Comparison of ENCODE assay signal across 1 cellular context in the genomic region with DNA sequence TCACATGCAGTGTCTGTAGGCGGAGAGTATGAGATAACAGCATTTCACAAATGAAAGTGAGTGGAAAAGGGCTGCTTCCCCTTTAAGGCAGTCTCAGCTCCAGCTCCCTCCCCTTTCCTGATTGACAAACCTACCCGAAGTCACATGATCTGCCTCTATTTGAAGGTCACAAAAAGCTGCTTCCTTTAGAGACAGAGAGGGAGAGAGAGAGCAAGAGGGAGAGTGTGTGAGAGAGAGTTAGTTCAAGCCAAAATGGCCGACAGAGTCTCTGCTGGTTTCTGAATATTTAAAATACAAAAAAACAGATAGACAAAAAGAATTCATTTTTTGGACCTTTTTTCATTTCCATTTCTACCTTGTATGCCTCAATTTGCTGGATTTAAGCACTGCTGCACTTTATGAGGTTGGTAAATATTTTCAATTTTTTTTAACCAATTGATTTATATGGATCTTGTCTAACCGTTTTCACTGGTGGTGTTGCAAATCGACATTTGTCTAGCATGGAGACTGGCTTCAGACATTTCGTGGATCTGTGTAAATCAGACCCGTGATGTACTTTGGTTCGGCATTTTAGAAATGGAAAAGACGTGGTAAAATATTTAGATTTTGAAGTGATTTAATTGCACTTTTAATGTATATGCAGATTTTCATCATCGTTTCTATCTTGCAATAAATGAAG.
TF ChIP-seq lines count a peak whose summit lies in the region.

A gene with protein sequence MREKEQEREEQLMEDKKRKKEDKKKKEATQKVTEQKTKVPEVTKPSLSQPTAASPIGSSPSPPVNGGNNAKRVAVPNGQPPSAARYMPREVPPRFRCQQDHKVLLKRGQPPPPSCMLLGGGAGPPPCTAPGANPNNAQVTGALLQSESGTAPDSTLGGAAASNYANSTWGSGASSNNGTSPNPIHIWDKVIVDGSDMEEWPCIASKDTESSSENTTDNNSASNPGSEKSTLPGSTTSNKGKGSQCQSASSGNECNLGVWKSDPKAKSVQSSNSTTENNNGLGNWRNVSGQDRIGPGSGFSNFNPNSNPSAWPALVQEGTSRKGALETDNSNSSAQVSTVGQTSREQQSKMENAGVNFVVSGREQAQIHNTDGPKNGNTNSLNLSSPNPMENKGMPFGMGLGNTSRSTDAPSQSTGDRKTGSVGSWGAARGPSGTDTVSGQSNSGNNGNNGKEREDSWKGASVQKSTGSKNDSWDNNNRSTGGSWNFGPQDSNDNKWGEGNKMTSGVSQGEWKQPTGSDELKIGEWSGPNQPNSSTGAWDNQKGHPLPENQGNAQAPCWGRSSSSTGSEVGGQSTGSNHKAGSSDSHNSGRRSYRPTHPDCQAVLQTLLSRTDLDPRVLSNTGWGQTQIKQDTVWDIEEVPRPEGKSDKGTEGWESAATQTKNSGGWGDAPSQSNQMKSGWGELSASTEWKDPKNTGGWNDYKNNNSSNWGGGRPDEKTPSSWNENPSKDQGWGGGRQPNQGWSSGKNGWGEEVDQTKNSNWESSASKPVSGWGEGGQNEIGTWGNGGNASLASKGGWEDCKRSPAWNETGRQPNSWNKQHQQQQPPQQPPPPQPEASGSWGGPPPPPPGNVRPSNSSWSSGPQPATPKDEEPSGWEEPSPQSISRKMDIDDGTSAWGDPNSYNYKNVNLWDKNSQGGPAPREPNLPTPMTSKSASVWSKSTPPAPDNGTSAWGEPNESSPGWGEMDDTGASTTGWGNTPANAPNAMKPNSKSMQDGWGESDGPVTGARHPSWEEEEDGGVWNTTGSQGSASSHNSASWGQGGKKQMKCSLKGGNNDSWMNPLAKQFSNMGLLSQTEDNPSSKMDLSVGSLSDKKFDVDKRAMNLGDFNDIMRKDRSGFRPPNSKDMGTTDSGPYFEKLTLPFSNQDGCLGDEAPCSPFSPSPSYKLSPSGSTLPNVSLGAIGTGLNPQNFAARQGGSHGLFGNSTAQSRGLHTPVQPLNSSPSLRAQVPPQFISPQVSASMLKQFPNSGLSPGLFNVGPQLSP (N-terminal part only) (plus strand): TSS at position 188 of the 679 bp plus-strand sequence. CDS start 211 bp downstream, at position 399.

TF ChIP-seq in HepG2, 621 proteins besides CTCF, POLR2A, EP300 and RAD21 (continued from another document and continues in another):
- TF ChIP-seq, protein P1, sequence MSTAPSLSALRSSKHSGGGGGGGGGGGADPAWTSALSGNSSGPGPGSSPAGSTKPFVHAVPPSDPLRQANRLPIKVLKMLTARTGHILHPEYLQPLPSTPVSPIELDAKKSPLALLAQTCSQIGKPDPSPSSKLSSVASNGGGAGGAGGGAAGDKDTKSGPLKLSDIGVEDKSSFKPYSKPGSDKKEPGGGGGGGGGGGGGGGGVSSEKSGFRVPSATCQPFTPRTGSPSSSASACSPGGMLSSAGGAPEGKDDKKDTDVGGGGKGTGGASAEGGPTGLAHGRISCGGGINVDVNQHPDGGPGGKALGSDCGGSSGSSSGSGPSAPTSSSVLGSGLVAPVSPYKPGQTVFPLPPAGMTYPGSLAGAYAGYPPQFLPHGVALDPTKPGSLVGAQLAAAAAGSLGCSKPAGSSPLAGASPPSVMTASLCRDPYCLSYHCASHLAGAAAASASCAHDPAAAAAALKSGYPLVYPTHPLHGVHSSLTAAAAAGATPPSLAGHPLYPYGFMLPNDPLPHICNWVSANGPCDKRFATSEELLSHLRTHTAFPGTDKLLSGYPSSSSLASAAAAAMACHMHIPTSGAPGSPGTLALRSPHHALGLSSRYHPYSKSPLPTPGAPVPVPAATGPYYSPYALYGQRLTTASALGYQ (CRISPR knock-in tag; IDR thresholded peaks at IDR 0.05) = no peak
- TF ChIP-seq ZMYM2 (CRISPR knock-in tag; IDR thresholded peaks at IDR 0.05) (no peak), XRCC5 (optimal IDR thresholded peaks at IDR 0.05; ENCODE audit: low read length) (peak; percentile 20), ZBTB7B (CRISPR knock-in tag; IDR thresholded peaks at IDR 0.05) (no peak), CC2D1A (CRISPR knock-in tag; IDR thresholded peaks at IDR 0.05) (no peak), DNMT1 (CRISPR knock-in tag; IDR thresholded peaks at IDR 0.05) (no peak), NFE2L2 (IDR thresholded peaks at IDR 0.05; ENCODE audit: low read length) (no peak), MATR3 (CRISPR knock-in tag; IDR thresholded peaks at IDR 0.05) (no peak), KLF13 (CRISPR knock-in tag; IDR thresholded peaks at IDR 0.05) (no peak), ZNF326 (CRISPR knock-in tag; IDR thresholded peaks at IDR 0.05; ENCODE audit: borderline replicate concordance) (no peak), CHD4 (IDR thresholded peaks at IDR 0.05; ENCODE audit: borderline replicate concordance, low read length) (no peak; the same call in 1 of the 2 replicates), SNRNP70 (IDR thresholded peaks at IDR 0.05; ENCODE audit: low read depth, low read length) (no peak), ZNF790 (CRISPR knock-in tag; IDR thresholded peaks at IDR 0.05; ENCODE audit: borderline replicate concordance) (no peak), CEBPB (IDR thresholded peaks at IDR 0.05; ENCODE audit: borderline replicate concordance, low read depth, low read length) (peak; percentile 38; the same call in 1 of the 2 replicates), SETDB1 (CRISPR knock-in tag; IDR thresholded peaks at IDR 0.05; ENCODE audit: borderline replicate concordance) (no peak), SRSF4 (IDR thresholded peaks at IDR 0.05; ENCODE audit: low read depth, low read length, poor library complexity, severe bottlenecking) (no peak), ZNF543 (CRISPR knock-in tag; IDR thresholded peaks at IDR 0.05) (no peak), ZNF567 (CRISPR knock-in tag; IDR thresholded peaks at IDR 0.05; ENCODE audit: borderline replicate concordance) (no peak), PRMT3 (CRISPR knock-in tag; IDR thresholded peaks at IDR 0.05; ENCODE audit: borderline replicate concordance, low read depth) (no peak), ZNF557 (CRISPR knock-in tag; IDR thresholded peaks at IDR 0.05) (no peak), IRF2 (CRISPR knock-in tag; IDR thresholded peaks at IDR 0.05) (peak; percentile 79), CENPX (CRISPR knock-in tag; IDR thresholded peaks at IDR 0.05) (no peak), ZNF788 (CRISPR knock-in tag; IDR thresholded peaks at IDR 0.05; ENCODE audit: borderline replicate concordance) (peak; percentile 52; the same call in 1 of the 2 replicates), TBX2 (CRISPR knock-in tag; IDR thresholded peaks at IDR 0.05; ENCODE audit: borderline replicate concordance) (no peak), ZC3H13 (CRISPR knock-in tag; IDR thresholded peaks at IDR 0.05) (no peak), TARDBP (CRISPR knock-in tag; IDR thresholded peaks at IDR 0.05) (peak; percentile 77; the same call in 1 of the 2 replicates), MEF2D (CRISPR knock-in tag; IDR thresholded peaks at IDR 0.05) (no peak; the same call in 1 of the 2 replicates), THAP11 (CRISPR knock-in tag; IDR thresholded peaks at IDR 0.05) (peak; percentile 84), ZNF367 (CRISPR knock-in tag; IDR thresholded peaks at IDR 0.05; ENCODE audit: borderline replicate concordance) (no peak), ZKSCAN5 (CRISPR knock-in tag; IDR thresholded peaks at IDR 0.05) (no peak), BORCS8-MEF2B (CRISPR knock-in tag; IDR thresholded peaks at IDR 0.05) (no peak), SMAD9 (CRISPR knock-in tag; IDR thresholded peaks at IDR 0.05) (no peak), ZNF207 (IDR thresholded peaks at IDR 0.05; ENCODE audit: borderline replicate concordance) (no peak), ZFP62 (CRISPR knock-in tag; IDR thresholded peaks at IDR 0.05) (no peak), FOXO1 (CRISPR knock-in tag; IDR thresholded peaks at IDR 0.05) (no peak), SOX5 (CRISPR knock-in tag; IDR thresholded peaks at IDR 0.05; ENCODE audit: borderline replicate concordance) (peak; percentile 44; the same call in 1 of the 2 replicates), ZNF550 (CRISPR knock-in tag; IDR thresholded peaks at IDR 0.05; ENCODE audit: borderline replicate concordance) (no peak), BHLHE40 (IDR thresholded peaks at IDR 0.05; ENCODE audit: low read length) (peak; percentile 49; the same call in 1 of the 2 replicates), ZNF615 (CRISPR knock-in tag; IDR thresholded peaks at IDR 0.05; ENCODE audit: borderline replicate concordance) (no peak), THYN1 (CRISPR knock-in tag; IDR thresholded peaks at IDR 0.05; ENCODE audit: borderline replicate concordance, low read depth) (no peak), RFX5 (IDR thresholded peaks at IDR 0.05; ENCODE audit: low read depth, low read length) (0 out of 2 replicates have a peak, but pooled peaks have one; percentile 20), HOXD1 (CRISPR knock-in tag; IDR thresholded peaks at IDR 0.05) (no peak)
- TF ChIP-seq, protein P2, sequence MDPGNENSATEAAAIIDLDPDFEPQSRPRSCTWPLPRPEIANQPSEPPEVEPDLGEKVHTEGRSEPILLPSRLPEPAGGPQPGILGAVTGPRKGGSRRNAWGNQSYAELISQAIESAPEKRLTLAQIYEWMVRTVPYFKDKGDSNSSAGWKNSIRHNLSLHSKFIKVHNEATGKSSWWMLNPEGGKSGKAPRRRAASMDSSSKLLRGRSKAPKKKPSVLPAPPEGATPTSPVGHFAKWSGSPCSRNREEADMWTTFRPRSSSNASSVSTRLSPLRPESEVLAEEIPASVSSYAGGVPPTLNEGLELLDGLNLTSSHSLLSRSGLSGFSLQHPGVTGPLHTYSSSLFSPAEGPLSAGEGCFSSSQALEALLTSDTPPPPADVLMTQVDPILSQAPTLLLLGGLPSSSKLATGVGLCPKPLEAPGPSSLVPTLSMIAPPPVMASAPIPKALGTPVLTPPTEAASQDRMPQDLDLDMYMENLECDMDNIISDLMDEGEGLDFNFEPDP (CRISPR knock-in tag; conservative IDR thresholded peaks at IDR 0.05) = no peak
- TF ChIP-seq, protein P3, sequence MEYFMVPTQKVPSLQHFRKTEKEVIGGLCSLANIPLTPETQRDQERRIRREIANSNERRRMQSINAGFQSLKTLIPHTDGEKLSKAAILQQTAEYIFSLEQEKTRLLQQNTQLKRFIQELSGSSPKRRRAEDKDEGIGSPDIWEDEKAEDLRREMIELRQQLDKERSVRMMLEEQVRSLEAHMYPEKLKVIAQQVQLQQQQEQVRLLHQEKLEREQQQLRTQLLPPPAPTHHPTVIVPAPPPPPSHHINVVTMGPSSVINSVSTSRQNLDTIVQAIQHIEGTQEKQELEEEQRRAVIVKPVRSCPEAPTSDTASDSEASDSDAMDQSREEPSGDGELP (IDR thresholded peaks at IDR 0.05; ENCODE audit: borderline replicate concordance, low read depth) = peak; percentile 15; the same call in 1 of the 2 replicates
- TF ChIP-seq, protein P4, sequence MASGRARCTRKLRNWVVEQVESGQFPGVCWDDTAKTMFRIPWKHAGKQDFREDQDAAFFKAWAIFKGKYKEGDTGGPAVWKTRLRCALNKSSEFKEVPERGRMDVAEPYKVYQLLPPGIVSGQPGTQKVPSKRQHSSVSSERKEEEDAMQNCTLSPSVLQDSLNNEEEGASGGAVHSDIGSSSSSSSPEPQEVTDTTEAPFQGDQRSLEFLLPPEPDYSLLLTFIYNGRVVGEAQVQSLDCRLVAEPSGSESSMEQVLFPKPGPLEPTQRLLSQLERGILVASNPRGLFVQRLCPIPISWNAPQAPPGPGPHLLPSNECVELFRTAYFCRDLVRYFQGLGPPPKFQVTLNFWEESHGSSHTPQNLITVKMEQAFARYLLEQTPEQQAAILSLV (CRISPR knock-in tag; IDR thresholded peaks at IDR 0.05; ENCODE audit: borderline replicate concordance) = no peak
- TF ChIP-seq, protein P5, sequence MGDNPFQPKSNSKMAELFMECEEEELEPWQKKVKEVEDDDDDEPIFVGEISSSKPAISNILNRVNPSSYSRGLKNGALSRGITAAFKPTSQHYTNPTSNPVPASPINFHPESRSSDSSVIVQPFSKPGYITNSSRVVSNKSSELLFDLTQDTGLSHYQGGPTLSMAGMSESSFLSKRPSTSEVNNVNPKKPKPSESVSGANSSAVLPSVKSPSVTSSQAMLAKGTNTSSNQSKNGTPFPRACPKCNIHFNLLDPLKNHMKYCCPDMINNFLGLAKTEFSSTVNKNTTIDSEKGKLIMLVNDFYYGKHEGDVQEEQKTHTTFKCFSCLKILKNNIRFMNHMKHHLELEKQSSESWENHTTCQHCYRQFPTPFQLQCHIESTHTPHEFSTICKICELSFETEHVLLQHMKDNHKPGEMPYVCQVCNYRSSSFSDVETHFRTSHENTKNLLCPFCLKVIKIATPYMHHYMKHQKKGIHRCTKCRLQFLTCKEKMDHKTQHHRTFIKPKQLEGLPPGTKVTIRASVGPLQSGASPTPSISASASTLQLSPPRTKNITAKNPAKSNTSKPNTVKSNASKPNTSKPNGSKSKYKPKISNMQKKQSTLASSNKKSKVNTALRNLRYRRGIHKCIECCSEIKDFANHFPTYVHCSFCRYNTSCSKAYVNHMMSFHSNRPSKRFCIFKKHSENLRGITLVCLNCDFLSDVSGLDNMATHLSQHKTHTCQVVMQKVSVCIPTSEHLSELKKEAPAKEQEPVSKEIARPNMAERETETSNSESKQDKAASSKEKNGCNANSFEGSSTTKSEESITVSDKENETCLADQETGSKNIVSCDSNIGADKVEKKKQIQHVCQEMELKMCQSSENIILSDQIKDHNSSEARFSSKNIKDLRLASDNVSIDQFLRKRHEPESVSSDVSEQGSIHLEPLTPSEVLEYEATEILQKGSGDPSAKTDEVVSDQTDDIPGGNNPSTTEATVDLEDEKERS (CRISPR knock-in tag; IDR thresholded peaks at IDR 0.05) = no peak
- TF ChIP-seq, protein P6, sequence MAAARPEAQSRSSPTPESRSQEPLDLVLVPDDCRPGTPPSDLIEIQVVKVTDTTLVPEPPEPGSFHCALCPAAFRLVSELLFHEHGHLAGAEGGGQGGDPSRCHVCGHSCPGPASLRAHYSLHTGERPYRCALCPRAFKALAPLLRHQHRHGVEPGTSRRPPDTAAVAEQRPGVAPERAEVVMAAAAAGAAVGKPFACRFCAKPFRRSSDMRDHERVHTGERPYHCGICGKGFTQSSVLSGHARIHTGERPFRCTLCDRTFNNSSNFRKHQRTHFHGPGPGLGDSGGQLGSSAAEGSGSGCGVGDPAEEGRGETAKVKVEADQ (CRISPR knock-in tag; IDR thresholded peaks at IDR 0.05; ENCODE audit: borderline replicate concordance) = no peak
- TF ChIP-seq, protein P7, sequence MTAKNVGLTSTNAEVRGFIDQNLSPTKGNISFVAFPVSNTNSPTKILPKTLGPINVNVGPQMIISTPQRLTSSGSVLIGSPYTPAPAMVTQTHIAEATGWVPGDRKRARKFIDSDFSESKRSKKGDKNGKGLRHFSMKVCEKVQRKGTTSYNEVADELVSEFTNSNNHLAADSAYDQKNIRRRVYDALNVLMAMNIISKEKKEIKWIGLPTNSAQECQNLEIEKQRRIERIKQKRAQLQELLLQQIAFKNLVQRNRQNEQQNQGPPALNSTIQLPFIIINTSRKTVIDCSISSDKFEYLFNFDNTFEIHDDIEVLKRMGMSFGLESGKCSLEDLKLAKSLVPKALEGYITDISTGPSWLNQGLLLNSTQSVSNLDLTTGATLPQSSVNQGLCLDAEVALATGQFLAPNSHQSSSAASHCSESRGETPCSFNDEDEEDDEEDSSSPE (CRISPR knock-in tag; IDR thresholded peaks at IDR 0.05) = no peak
